8 cellular contexts compared by ENCODE assay signal in genomic region chr5:68378204-68378830, GRCh38.
DNase-seq lines count a peak whose midpoint lies in the region; ATAC-seq and TF ChIP-seq lines count a peak whose summit lies in the region.

No MANE protein-coding gene starts in this region.

- POLR2A ChIA-PET in activated CD8-positive, alpha-beta T cell treated with anti-CD3 and anti-CD28 coated beads for 36 hours (lab: Charles Lee), result interaction anchor here (0.7 to 0.9 kb wide), 2 partner anchors 8 to 15 kb away, joined by 3 to 5 read pairs; no protein-coding TSS in a partner anchor

- H3K9ac ChIP-seq in DND-41 (ENCODE audit: low read depth, low read length), result no peak overlapping the region

- peak overlapping the region; percentile 11 for H3K27ac Mint-ChIP-seq in activated CD8-positive, alpha-beta T cell treated with anti-CD3 and anti-CD28 coated beads for 36 hours

- ATAC-seq in DND-41 (ENCODE audit: insufficient read depth, low read depth) (peak; percentile 94), GM19438 (IDR thresholded peaks at IDR 0.05; ENCODE audit: low read depth, unreplicated experiment) (peak; percentile 89), HG03103 (IDR thresholded peaks at IDR 0.05; ENCODE audit: low read depth, unreplicated experiment) (peak; percentile 81)
- ATAC-seq in activated CD8-positive, alpha-beta T cell treated with anti-CD3 and anti-CD28 coated beads for 36 hours, result peak; percentile 65

- H3K36me3 Mint-ChIP-seq in activated CD8-positive, alpha-beta T cell treated with anti-CD3 and anti-CD28 coated beads for 36 hours (ENCODE audit: low read depth), result no peaks in the 10 kb centered on the region

- no peaks in the 10 kb centered on the region for H4K20me1 ChIP-seq in DND-41 (ENCODE audit: insufficient read depth, low read length)

- peaks cover 19% of the 10 kb centered on the region for H3K4me1 ChIP-seq in DND-41 (ENCODE audit: insufficient read depth, low read length)

- no peak for TF ChIP-seq CTCF in DND-41 (IDR thresholded peaks at IDR 0.05; ENCODE audit: borderline replicate concordance, extremely low read depth, low read length, poor library complexity, severe bottlenecking)
- no peak for TF ChIP-seq CTCF in activated CD8-positive, alpha-beta T cell treated with anti-CD3 and anti-CD28 coated beads for 36 hours (IDR thresholded peaks at IDR 0.05)

- H3K27me3 ChIP-seq in DND-41 (ENCODE audit: insufficient read depth, low read length, poor library complexity), result no peaks in the 10 kb centered on the region

- no peak overlapping the region for H3K4me3 ChIP-seq in DND-41 (ENCODE audit: low read depth in 1 of 2, low read length in 2 of 2)

- no peaks in the 10 kb centered on the region for H3K27me3 Mint-ChIP-seq in activated CD8-positive, alpha-beta T cell treated with anti-CD3 and anti-CD28 coated beads for 36 hours

- no peak overlapping the region for H3K27ac ChIP-seq in DND-41 (ENCODE audit: low read length)

- DNase-seq in DND-41 (peak; percentile 62), NCI-H1694 treated with DMSO at 0.1 percent for 48 hours (lab: John Stamatoyannopoulos, UW) (no peak), iPS-NIHi11 (ENCODE audit: low spot score) (no peak), OCI-M1 (lab: John Stamatoyannopoulos, UW) (no peak), HPDE6-E6E7 (ENCODE audit: extremely low spot score) (no peak)
- DNase-seq in activated CD8-positive, alpha-beta T cell treated with anti-CD3 and anti-CD28 coated beads for 36 hours, result peak; percentile 42

- no peaks in the 10 kb centered on the region for H3K9me3 Mint-ChIP-seq in activated CD8-positive, alpha-beta T cell treated with anti-CD3 and anti-CD28 coated beads for 36 hours

- H3K4me2 ChIP-seq in DND-41 (ENCODE audit: insufficient read depth, low read length), result no peak overlapping the region

- no peaks in the 10 kb centered on the region for H3K79me2 ChIP-seq in DND-41 (ENCODE audit: insufficient read depth, low read length)

- H3K4me1 Mint-ChIP-seq in activated CD8-positive, alpha-beta T cell treated with anti-CD3 and anti-CD28 coated beads for 36 hours (ENCODE audit: low read depth), result peaks cover 44% of the 10 kb centered on the region

- H3K9me3 ChIP-seq in DND-41 (ENCODE audit: insufficient read depth, low read length, severe bottlenecking), result no peaks in the 10 kb centered on the region

- no peaks in the 10 kb centered on the region for H3K36me3 ChIP-seq in DND-41 (ENCODE audit: insufficient read depth, low read length)

- no peak overlapping the region for H3K4me3 Mint-ChIP-seq in activated CD8-positive, alpha-beta T cell treated with anti-CD3 and anti-CD28 coated beads for 36 hours

- no peak overlapping the region for H2AFZ ChIP-seq in DND-41 (ENCODE audit: low read depth, low read length)

- intact Hi-C loops in activated CD8-positive, alpha-beta T cell treated with anti-CD3 and anti-CD28 coated beads for 36 hours (cut with micrococcal nuclease), result no loop called here

- CTCF ChIA-PET in activated CD8-positive, alpha-beta T cell treated with anti-CD3 and anti-CD28 coated beads for 36 hours (lab: Charles Lee), result interaction anchor here (0.7 to 2.1 kb wide), 4 partner anchors 10 to 108 kb away, joined by 3 to 9 read pairs (median 4); no protein-coding TSS in a partner anchor

Comparison
In these comparisons a context has a peak if more than half of its experiments do, and no peak if none do; other contexts are left out.
1. DNase-seq: peak in DND-41 (single experiment) and activated CD8-positive, alpha-beta T cell treated with anti-CD3 and anti-CD28 coated beads for 36 hours (single experiment); none in NCI-H1694 treated with DMSO at 0.1 percent for 48 hours (single experiment), iPS-NIHi11 (single experiment), OCI-M1 (single experiment) and HPDE6-E6E7 (single experiment).
2. Peak in every context shown above with its lines, with median percentiles within 50 percentile points of each other: ATAC-seq.